In the genomic region with DNA sequence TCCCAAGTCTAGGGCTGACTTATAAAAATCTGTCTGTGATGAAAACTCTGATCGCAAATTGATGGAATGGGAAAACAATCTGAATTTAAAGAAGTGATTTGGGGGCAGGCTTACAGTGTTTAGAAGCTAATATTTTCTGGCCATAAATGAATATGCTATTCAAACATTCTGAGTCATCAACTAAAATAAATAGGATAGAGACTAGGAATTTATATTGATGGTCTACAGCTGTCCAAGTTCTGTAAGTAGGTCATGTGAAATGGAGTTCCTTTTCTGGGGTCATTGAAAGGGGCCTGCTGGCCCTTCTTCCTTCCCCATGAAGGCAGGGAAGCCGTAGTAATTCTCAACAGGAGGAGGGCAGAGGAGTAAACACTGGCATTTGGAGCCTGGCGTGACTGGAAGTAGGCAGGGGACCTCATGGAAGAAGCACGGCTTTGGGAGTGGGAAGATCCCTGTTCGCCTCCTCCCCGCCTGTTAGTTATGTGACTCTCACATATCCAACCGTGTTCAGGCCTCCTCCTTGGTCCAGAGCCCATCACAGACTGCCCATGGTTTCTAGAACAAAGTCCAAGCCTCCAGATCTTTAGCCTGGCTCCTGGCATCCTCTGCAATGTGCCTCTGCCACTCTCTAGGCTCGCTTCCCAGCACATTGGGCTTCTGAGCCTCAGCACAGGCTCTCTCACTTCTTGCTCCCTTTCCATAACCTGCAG, we compare ENCODE assay signal across 22 cellular contexts.
"Had no signal": no experiment of that assay in that cellular context is flagged by ENCODE, and none has a peak within 500 bp of the region (broad histone marks: within the 10 kb centered on the region; RNA-seq: fewer than 3 reads in every experiment).

No MANE protein-coding gene starts in this region.

- DNase-seq: activated CD4-positive, alpha-beta memory T cell treated with anti-CD3 and anti-CD28 coated beads, Interleukin-2, amount 10 ng/mL, durations not matched to agents 7 days and 5 days; activated CD4-positive, alpha-beta T cell treated with anti-CD3 and anti-CD28 coated beads, Interleukin-2, amount 10 ng/mL, durations not matched to agents 24 days and 14 days; activated effector memory CD4-positive, alpha-beta T cell treated with Interleukin-2 at 50 U/mL for 16 hours; activated naive CD4-positive, alpha-beta T cell treated with anti-CD3 and anti-CD28 coated beads, Interleukin-2, amount 10 ng/mL, durations not matched to agents 7 days and 5 days; activated T-cell treated with anti-CD3 and anti-CD28 coated beads, Interleukin-2, amount 50 U/mL, for 72 hours; anterior cingulate cortex; body of pancreas; endodermal cell; foreskin fibroblast; lower lobe of right lung; naive B cell; retina; sigmoid colon; stimulated activated CD4-positive, alpha-beta T cell treated with anti-CD3 and anti-CD28 coated beads, Interleukin-2, amount 100 ng/mL, for 48 hours; stimulated activated CD8-positive, alpha-beta memory T cell treated with anti-CD3 and anti-CD28 coated beads, Interleukin-4, amount 100 ng/mL, for 48 hours; stimulated activated naive CD4-positive, alpha-beta T cell treated with Interleukin-2 at 50 U/mL for 16 hours; upper lobe of right lung had no signal

- H3K4me1 Mint-ChIP-seq: endodermal cell had no signal

- H3K4me3 ChIP-seq: body of pancreas, coronary artery, lower lobe of right lung, sigmoid colon, upper lobe of right lung had no signal

- ATAC-seq: activated CD4-positive, CD25-positive, alpha-beta regulatory T cell treated with anti-CD3 and anti-CD28 coated beads, Interleukin-2, amount 50 U/mL, for 24 hours; activated T-cell treated with anti-CD3 and anti-CD28 coated beads, Interleukin-2, amount 50 U/mL, for 72 hours; body of pancreas; left lobe of liver; lower lobe of right lung; upper lobe of right lung had no signal

- H3K27ac Mint-ChIP-seq: activated CD4-positive, alpha-beta memory T cell treated with anti-CD3 and anti-CD28 coated beads, Interleukin-2, amount 10 ng/mL, durations not matched to agents 7 days and 5 days; activated CD4-positive, alpha-beta T cell treated with anti-CD3 and anti-CD28 coated beads, Interleukin-2, amount 10 ng/mL, durations not matched to agents 24 days and 14 days; activated naive CD4-positive, alpha-beta T cell treated with anti-CD3 and anti-CD28 coated beads, Interleukin-2, amount 10 ng/mL, durations not matched to agents 7 days and 5 days; activated T-cell treated with anti-CD3 and anti-CD28 coated beads, Interleukin-2, amount 50 U/mL, for 72 hours; endodermal cell; progenitor cell of endocrine pancreas had no signal

- H3K9me3 Mint-ChIP-seq: activated CD4-positive, alpha-beta memory T cell treated with anti-CD3 and anti-CD28 coated beads, Interleukin-2, amount 10 ng/mL, durations not matched to agents 7 days and 5 days; activated CD4-positive, alpha-beta T cell treated with anti-CD3 and anti-CD28 coated beads, Interleukin-2, amount 10 ng/mL, durations not matched to agents 24 days and 14 days; activated naive CD4-positive, alpha-beta T cell treated with anti-CD3 and anti-CD28 coated beads, Interleukin-2, amount 10 ng/mL, durations not matched to agents 7 days and 5 days; activated T-cell treated with anti-CD3 and anti-CD28 coated beads, Interleukin-2, amount 50 U/mL, for 72 hours; endodermal cell; naive B cell; neural crest cell had no signal

- H3K27ac ChIP-seq: body of pancreas, coronary artery, lower lobe of right lung, sigmoid colon, upper lobe of right lung had no signal

- H3K4me3 Mint-ChIP-seq: activated CD4-positive, alpha-beta memory T cell treated with anti-CD3 and anti-CD28 coated beads, Interleukin-2, amount 10 ng/mL, durations not matched to agents 7 days and 5 days; activated CD4-positive, alpha-beta T cell treated with anti-CD3 and anti-CD28 coated beads, Interleukin-2, amount 10 ng/mL, durations not matched to agents 24 days and 14 days; activated naive CD4-positive, alpha-beta T cell treated with anti-CD3 and anti-CD28 coated beads, Interleukin-2, amount 10 ng/mL, durations not matched to agents 7 days and 5 days; activated T-cell treated with anti-CD3 and anti-CD28 coated beads, Interleukin-2, amount 50 U/mL, for 72 hours; endodermal cell; neural crest cell had no signal

- H3K36me3 ChIP-seq: lower lobe of right lung, sigmoid colon, upper lobe of right lung had no signal

- H3K27me3 ChIP-seq: body of pancreas, sigmoid colon had no signal

- H3K27me3 Mint-ChIP-seq: progenitor cell of endocrine pancreas had no signal

- H3K9me3 ChIP-seq: body of pancreas, lower lobe of right lung, sigmoid colon, upper lobe of right lung had no signal
